ENCODE assay signal across 8 cellular contexts in genomic region chr10:113087082-113088029, GRCh38.
A peak's percentile ranks its signal among the peaks of the same experiment; 100 is the strongest.
DNase-seq lines count a peak whose midpoint lies in the region; ATAC-seq, FAIRE-seq and TF ChIP-seq lines count a peak whose summit lies in the region.

No MANE protein-coding gene starts in this region.

- TF ChIP-seq POLR2A in esophagus muscularis mucosa (IDR thresholded peaks at IDR 0.05; ENCODE audit: low read depth): no peak

- no peak for TF ChIP-seq EP300 in esophagus muscularis mucosa (IDR thresholded peaks at IDR 0.05)

- peak overlapping the region; percentile 10 to 56 (median 42) for H3K27ac ChIP-seq in esophagus muscularis mucosa (replicated peaks in 1 of 4)
- H3K27ac ChIP-seq in osteoblast (ENCODE audit: low read depth, low read length): peak overlapping the region; percentile 83

- H3K4me2 ChIP-seq in osteoblast (ENCODE audit: insufficient read depth, low read length): peak overlapping the region; percentile 40

- no peak for ATAC-seq in GM19324 (IDR thresholded peaks at IDR 0.05; ENCODE audit: low FRiP score, unreplicated experiment)
- ATAC-seq in HG03565 (IDR thresholded peaks at IDR 0.05; ENCODE audit: unreplicated experiment): no peak

- peak; percentile 98 for FAIRE-seq in RCC 7860 (lab: Jason Lieb, UNC)

- H3K4me1 ChIP-seq in esophagus muscularis mucosa (peaks cover 18 to 31% (median 25%) of the 10 kb centered on the region in 4 donors), osteoblast (ENCODE audit: insufficient read depth, low read length) (peaks cover 30% of the 10 kb centered on the region)

- TF ChIP-seq CTCF in esophagus muscularis mucosa (IDR thresholded peaks at IDR 0.05): no peak
- no peak for TF ChIP-seq CTCF in osteoblast (IDR thresholded peaks at IDR 0.05; ENCODE audit: extremely low read depth, low read depth, low read length)

- peaks cover 0 to 14% (median 2%) of the 10 kb centered on the region in 4 donors for H3K36me3 ChIP-seq in esophagus muscularis mucosa
- H3K36me3 ChIP-seq in osteoblast (ENCODE audit: insufficient read depth, low read length): peaks cover 6% of the 10 kb centered on the region

- H3K9me3 ChIP-seq in esophagus muscularis mucosa (no peaks in the 10 kb centered on the region), osteoblast (ENCODE audit: low read depth, low read length) (no peaks in the 10 kb centered on the region)

- no peak overlapping the region for H2AFZ ChIP-seq in osteoblast (ENCODE audit: low read length)

- intact Hi-C loops in esophagus muscularis mucosa (cut with DNase I): no loop called here

- CTCF ChIA-PET in HEK293T (lab: Yijun Ruan, JAX): no interaction called here

- POLR2A ChIA-PET in HEK293T (lab: Yijun Ruan, JAX): interaction anchor here (0.9 kb wide), 1 partner anchor 11 kb away, joined by 3 read pairs; no protein-coding TSS in a partner anchor

- no peaks in the 10 kb centered on the region for H4K20me1 ChIP-seq in osteoblast (ENCODE audit: insufficient read depth, low read length)

- 52% methylated on average over 11 of the region's 11 CpGs for WGBS in esophagus muscularis mucosa

- H3K79me2 ChIP-seq in osteoblast (ENCODE audit: insufficient read depth, low read length): peaks cover 14% of the 10 kb centered on the region

- H3K27me3 ChIP-seq in esophagus muscularis mucosa (no peaks in the 10 kb centered on the region), osteoblast (ENCODE audit: insufficient read depth, low read length) (no peaks in the 10 kb centered on the region)

- DNase-seq in DMS53 (lab: John Stamatoyannopoulos, UW): peak; percentile 88
- peak; percentile 99 for DNase-seq in RCC 7860 (ENCODE audit: low spot score)
- DNase-seq in esophagus muscularis mucosa (ENCODE audit: extremely low spot score): no peak
- DNase-seq in osteoblast (ENCODE audit: insufficient read length, low spot score, missing footprints): peak; percentile 95
- no peak for DNase-seq in NCI-H2081 treated with DMSO at 0.1 percent for 48 hours (lab: John Stamatoyannopoulos, UW)
- DNase-seq in HEK293T (ENCODE audit: extremely low spot score): no peak

- H3K4me3 ChIP-seq in esophagus muscularis mucosa (no peak overlapping the region), osteoblast (ENCODE audit: insufficient read depth, low read length) (no peak overlapping the region)

TF ChIP-seq in HEK293T, 16 proteins besides CTCF, POLR2A, EP300 and RAD21:
- TF ChIP-seq FOXK2 (IDR thresholded peaks at IDR 0.05) (no peak), CTBP1 (IDR thresholded peaks at IDR 0.05; ENCODE audit: borderline replicate concordance) (no peak), HDGF (IDR thresholded peaks at IDR 0.05; ENCODE audit: borderline replicate concordance) (no peak), ARNT (IDR thresholded peaks at IDR 0.05) (no peak), ZNF384 (IDR thresholded peaks at IDR 0.05) (no peak), ELF4 (IDR thresholded peaks at IDR 0.05) (no peak), BHLHE40 (IDR thresholded peaks at IDR 0.05; ENCODE audit: borderline replicate concordance) (no peak), NFRKB (IDR thresholded peaks at IDR 0.05) (no peak), FOXA1 (IDR thresholded peaks at IDR 0.05) (no peak), SUZ12 (IDR thresholded peaks at IDR 0.05) (no peak), SP1 (IDR thresholded peaks at IDR 0.05) (no peak), TARDBP (IDR thresholded peaks at IDR 0.05) (no peak), LEF1 (IDR thresholded peaks at IDR 0.05; ENCODE audit: borderline replicate concordance) (no peak)
TF ChIP-seq in HEK293T: peak in this region for 0.

Comparison
In these comparisons a context has a peak if more than half of its experiments do, and no peak if none do; other contexts are left out.
1. DNase-seq: peak in DMS53 (single experiment), RCC 7860 (single experiment) and osteoblast (single experiment); none in esophagus muscularis mucosa (single experiment), NCI-H2081 treated with DMSO at 0.1 percent for 48 hours (single experiment) and HEK293T (single experiment).